In genomic region chr20:41133709-41134361, GRCh38 we compare ENCODE assay signal across 8 cellular contexts. TPM values are rescaled to one million over a fixed set of nuclear protein-coding genes. Genes with fewer than 3 reads are reported as not detected.
DNase-seq lines count a peak whose midpoint lies in the region; ATAC-seq and TF ChIP-seq lines count a peak whose summit lies in the region.

No MANE protein-coding gene starts in this region.

- intact Hi-C loops in left lung (cut with DNase I) (no loop called here), Right ventricle myocardium superior (cut with DNase I) (loop anchor here (10.0 kb wide), 2 partner anchors 201 to 281 kb away; no protein-coding TSS in a partner anchor)

- no peak overlapping the region for H3K4me3 ChIP-seq in Karpas-422 (ENCODE audit: low read length)
- no peak overlapping the region for H3K4me3 ChIP-seq in left lung

- no peaks in the 10 kb centered on the region for H4K20me1 ChIP-seq in Karpas-422 (ENCODE audit: insufficient read depth, low read depth, low read length)

- H2AFZ ChIP-seq in Karpas-422 (ENCODE audit: low read length), result no peak overlapping the region

- peaks cover 15% of the 10 kb centered on the region for H3K79me2 ChIP-seq in Karpas-422 (ENCODE audit: low read length)

- no peak overlapping the region for H3K9ac ChIP-seq in Karpas-422 (ENCODE audit: low read length)

- H3K27me3 Mint-ChIP-seq in activated naive CD8-positive, alpha-beta T cell treated with anti-CD3 and anti-CD28 coated beads, Interleukin-2, amount 10 ng/mL, durations not matched to agents 7 days and 5 days, result no peaks in the 10 kb centered on the region
- H3K27me3 Mint-ChIP-seq in stimulated activated memory B cell treated with anti-CD40 and anti-IgM and Interleukin-4, amounts not matched to agents 10 μg/mL and 1 μg/mL and 100 μg/mL, for 72 hours, result no peaks in the 10 kb centered on the region
- peaks cover 5% of the 10 kb centered on the region for H3K27me3 Mint-ChIP-seq in HFFc6 (ENCODE audit: insufficient read depth)

- H3K27ac ChIP-seq in Karpas-422 (ENCODE audit: low read length), result peak overlapping the region; percentile 65
- no peak overlapping the region for H3K27ac ChIP-seq in left lung

- POLR2A ChIA-PET in activated naive CD8-positive, alpha-beta T cell treated with anti-CD3 and anti-CD28 coated beads, Interleukin-2, amount 10 ng/mL, durations not matched to agents 7 days and 5 days (lab: Charles Lee), result interaction anchor here (17.2 kb wide), 1 partner anchor 22 kb away, joined by 505 read pairs; no protein-coding TSS in a partner anchor

- no peaks in the 10 kb centered on the region for H3K9me3 Mint-ChIP-seq in activated naive CD8-positive, alpha-beta T cell treated with anti-CD3 and anti-CD28 coated beads, Interleukin-2, amount 10 ng/mL, durations not matched to agents 7 days and 5 days
- no peaks in the 10 kb centered on the region for H3K9me3 Mint-ChIP-seq in stimulated activated memory B cell treated with anti-CD40 and anti-IgM and Interleukin-4, amounts not matched to agents 10 μg/mL and 1 μg/mL and 100 μg/mL, for 72 hours
- H3K9me3 Mint-ChIP-seq in HFFc6, result no peaks in the 10 kb centered on the region

- no peak overlapping the region for H3K4me3 Mint-ChIP-seq in activated naive CD8-positive, alpha-beta T cell treated with anti-CD3 and anti-CD28 coated beads, Interleukin-2, amount 10 ng/mL, durations not matched to agents 7 days and 5 days
- H3K4me3 Mint-ChIP-seq in stimulated activated memory B cell treated with anti-CD40 and anti-IgM and Interleukin-4, amounts not matched to agents 10 μg/mL and 1 μg/mL and 100 μg/mL, for 72 hours, result no peak overlapping the region
- no peak overlapping the region for H3K4me3 Mint-ChIP-seq in HFFc6

- H3K36me3 ChIP-seq in Karpas-422 (ENCODE audit: insufficient read depth, low read length) (peaks cover 5% of the 10 kb centered on the region; the same call in 1 of the 2 replicates), left lung (no peaks in the 10 kb centered on the region)

- H3K27me3 ChIP-seq in Karpas-422 (ENCODE audit: low read length) (no peaks in the 10 kb centered on the region), left lung (peaks cover 0 to 28% of the 10 kb centered on the region in 2 donors)

- no peak for TF ChIP-seq CTCF in left lung (IDR thresholded peaks at IDR 0.05)
- no peak for TF ChIP-seq CTCF in HFFc6 (IDR thresholded peaks at IDR 0.05)

- peaks cover 25% of the 10 kb centered on the region for H3K4me1 Mint-ChIP-seq in activated naive CD8-positive, alpha-beta T cell treated with anti-CD3 and anti-CD28 coated beads, Interleukin-2, amount 10 ng/mL, durations not matched to agents 7 days and 5 days
- H3K4me1 Mint-ChIP-seq in stimulated activated memory B cell treated with anti-CD40 and anti-IgM and Interleukin-4, amounts not matched to agents 10 μg/mL and 1 μg/mL and 100 μg/mL, for 72 hours, result peaks cover 57% of the 10 kb centered on the region
- peaks cover 27% of the 10 kb centered on the region for H3K4me1 Mint-ChIP-seq in HFFc6 (ENCODE audit: low read depth)

- peaks cover 9% of the 10 kb centered on the region for H3K36me3 Mint-ChIP-seq in activated naive CD8-positive, alpha-beta T cell treated with anti-CD3 and anti-CD28 coated beads, Interleukin-2, amount 10 ng/mL, durations not matched to agents 7 days and 5 days
- no peaks in the 10 kb centered on the region for H3K36me3 Mint-ChIP-seq in stimulated activated memory B cell treated with anti-CD40 and anti-IgM and Interleukin-4, amounts not matched to agents 10 μg/mL and 1 μg/mL and 100 μg/mL, for 72 hours
- H3K36me3 Mint-ChIP-seq in HFFc6 (ENCODE audit: low read depth), result peaks cover 6% of the 10 kb centered on the region; the same call in 1 of the 2 replicates

- H3K9me2 ChIP-seq in Karpas-422 (replicated peaks; ENCODE audit: insufficient read depth, low read length), result no peaks in the 10 kb centered on the region

- peak overlapping the region; percentile 58 for H3K27ac Mint-ChIP-seq in activated naive CD8-positive, alpha-beta T cell treated with anti-CD3 and anti-CD28 coated beads, Interleukin-2, amount 10 ng/mL, durations not matched to agents 7 days and 5 days
- H3K27ac Mint-ChIP-seq in stimulated activated memory B cell treated with anti-CD40 and anti-IgM and Interleukin-4, amounts not matched to agents 10 μg/mL and 1 μg/mL and 100 μg/mL, for 72 hours, result peak overlapping the region; percentile 75
- H3K27ac Mint-ChIP-seq in HFFc6, result no peak overlapping the region

- H3K4me1 ChIP-seq in Karpas-422 (ENCODE audit: low read length), result peaks cover 51% of the 10 kb centered on the region
- peaks cover 6 to 18% of the 10 kb centered on the region in 2 donors for H3K4me1 ChIP-seq in left lung

- peak; percentile 33 for ATAC-seq in GM21515 (IDR thresholded peaks at IDR 0.05; ENCODE audit: unreplicated experiment)
- ATAC-seq in activated naive CD8-positive, alpha-beta T cell treated with anti-CD3 and anti-CD28 coated beads, Interleukin-2, amount 10 ng/mL, durations not matched to agents 7 days and 5 days (ENCODE audit: low read depth), result no peak
- ATAC-seq in stimulated activated memory B cell treated with anti-CD40 and anti-IgM and Interleukin-4, amounts not matched to agents 10 μg/mL and 1 μg/mL and 100 μg/mL, for 72 hours, result peak; percentile 47
- ATAC-seq in left lung, result no peak
- no peak for ATAC-seq in Right ventricle myocardium superior (ENCODE audit: poor library complexity)

- DNase-seq in Karpas-422 (peak; percentile 85), left lung (no peak), HFFc6 (no peak), GM19238 (ENCODE audit: insufficient read length, low spot score) (no peak), Right ventricle myocardium superior (no peak)
- DNase-seq in activated naive CD8-positive, alpha-beta T cell treated with anti-CD3 and anti-CD28 coated beads, Interleukin-2, amount 10 ng/mL, durations not matched to agents 7 days and 5 days, result no peak

- no peak overlapping the region for H3K4me2 ChIP-seq in Karpas-422 (ENCODE audit: low read depth, low read length, poor library complexity, severe bottlenecking)

- H3K9me3 ChIP-seq in Karpas-422 (ENCODE audit: low read length) (no peaks in the 10 kb centered on the region), left lung (no peaks in the 10 kb centered on the region)

RNA-seq across cellular contexts. Expression of gene PLCG1, which starts 3.5 kb away (rescaled TPM):
- 48.6 and 69.0 TPM in 2 replicates for total RNA-seq in Karpas-422 (2014; rRNA removed; shearing (Covaris generic); ENCODE audit: low replicate concordance)
- total RNA-seq in activated naive CD8-positive, alpha-beta T cell treated with anti-CD3 and anti-CD28 coated beads, Interleukin-2, amount 10 ng/mL, durations not matched to agents 7 days and 5 days, result 100 to 1,000 TPM; 419 to 425 TPM
- total RNA-seq in left lung, result 100 to 1,000 TPM in 1 of 2 donors, 10 to 100 TPM in 1; 64.9 to 121 TPM
- 10 to 100 TPM; 44.4 to 62.1 (median 50.1) TPM for total RNA-seq in HFFc6 (2021; fragmentation: NEBNext Ultra II Directional; extraction: Animal tissue kit (Norgen Biotek cat#: 25700))
- 45.0 TPM for total RNA-seq in Right ventricle myocardium superior

Comparison
In these comparisons a context has a peak if more than half of its experiments do, and no peak if none do; other contexts are left out.
1. ATAC-seq: peak in GM21515 (single experiment) and stimulated activated memory B cell treated with anti-CD40 and anti-IgM and Interleukin-4, amounts not matched to agents 10 μg/mL and 1 μg/mL and 100 μg/mL, for 72 hours (single experiment); none in activated naive CD8-positive, alpha-beta T cell treated with anti-CD3 and anti-CD28 coated beads, Interleukin-2, amount 10 ng/mL, durations not matched to agents 7 days and 5 days (single experiment), left lung (single experiment) and Right ventricle myocardium superior (single experiment).